ENCODE assay signal across 8 cellular contexts in genomic region chr1:35882945-35883680, GRCh38. TPM values are rescaled to one million over a fixed set of nuclear protein-coding genes. Genes with fewer than 3 reads are reported as not detected.
A peak's percentile ranks its signal among the peaks of the same experiment; 100 is the strongest.
DNase-seq lines count a peak whose midpoint lies in the region; ATAC-seq and TF ChIP-seq lines count a peak whose summit lies in the region.

AGO1 (plus strand) TSS chr1:35883209; CDS start chr1:35883422, 213 bp downstream.

- H3K27me3 ChIP-seq in left lung, result no peaks in the 10 kb centered on the region

- peaks cover 0 to 52% of the 10 kb centered on the region in 2 donors for H3K4me1 ChIP-seq in left lung

- intact Hi-C loops in left lung (cut with DNase I), result no loop called here

- H3K36me3 ChIP-seq in left lung, result peaks cover 0 to under 1% of the 10 kb centered on the region in 2 donors

- ATAC-seq in GM19395 (IDR thresholded peaks at IDR 0.05; ENCODE audit: unreplicated experiment) (peak; percentile 78), HG03558 (IDR thresholded peaks at IDR 0.05; ENCODE audit: extremely low read depth, unreplicated experiment) (peak; percentile 71), left lung (peak; percentile 98)

- peak within 1 kb of the TSS; percentile 80 to 98 for H3K4me3 ChIP-seq in left lung

- peak within 1 kb of the TSS; percentile 37 to 76 for H3K27ac ChIP-seq in left lung

- DNase-seq in CD1c-positive myeloid dendritic cell (ENCODE audit: extremely low spot score) (peak; percentile 98), NCI-H748 (lab: John Stamatoyannopoulos, UW; ENCODE audit: unreplicated experiment) (peak; percentile 85), dedifferentiated amniotic fluid mesenchymal stem cell (ENCODE audit: extremely low spot score) (peak; percentile 89), left lung (peak; percentile 96 to 99)
- DNase-seq in activated CD4-positive, alpha-beta T cell treated with anti-CD3 and anti-CD28 coated beads, Interleukin-2, amount 50 U/mL, for 1 hour, result peak; percentile 97
- DNase-seq in stimulated activated CD4-positive, alpha-beta T cell treated with anti-CD3 and anti-CD28 coated beads, Interleukin-2, amount 100 ng/mL, for 4 hours (ENCODE audit: low read depth), result peak; percentile 95

- H3K9me3 ChIP-seq in left lung, result no peaks in the 10 kb centered on the region

- TF ChIP-seq CTCF in left lung (IDR thresholded peaks at IDR 0.05), result peak; percentile 97 to 99

RNA-seq across cellular contexts. Expression of gene AGO1, which starts in this region (rescaled TPM):
- total RNA-seq in left lung, result 10 to 100 TPM; 24.3 to 29.7 TPM

Comparison
In these comparisons a context has a peak if more than half of its experiments do, and no peak if none do; other contexts are left out.
1. Peak in every context shown above with its lines: DNase-seq, ATAC-seq, H3K4me3 ChIP-seq and H3K27ac ChIP-seq.